8 cellular contexts compared by ENCODE assay signal in the genomic region with DNA sequence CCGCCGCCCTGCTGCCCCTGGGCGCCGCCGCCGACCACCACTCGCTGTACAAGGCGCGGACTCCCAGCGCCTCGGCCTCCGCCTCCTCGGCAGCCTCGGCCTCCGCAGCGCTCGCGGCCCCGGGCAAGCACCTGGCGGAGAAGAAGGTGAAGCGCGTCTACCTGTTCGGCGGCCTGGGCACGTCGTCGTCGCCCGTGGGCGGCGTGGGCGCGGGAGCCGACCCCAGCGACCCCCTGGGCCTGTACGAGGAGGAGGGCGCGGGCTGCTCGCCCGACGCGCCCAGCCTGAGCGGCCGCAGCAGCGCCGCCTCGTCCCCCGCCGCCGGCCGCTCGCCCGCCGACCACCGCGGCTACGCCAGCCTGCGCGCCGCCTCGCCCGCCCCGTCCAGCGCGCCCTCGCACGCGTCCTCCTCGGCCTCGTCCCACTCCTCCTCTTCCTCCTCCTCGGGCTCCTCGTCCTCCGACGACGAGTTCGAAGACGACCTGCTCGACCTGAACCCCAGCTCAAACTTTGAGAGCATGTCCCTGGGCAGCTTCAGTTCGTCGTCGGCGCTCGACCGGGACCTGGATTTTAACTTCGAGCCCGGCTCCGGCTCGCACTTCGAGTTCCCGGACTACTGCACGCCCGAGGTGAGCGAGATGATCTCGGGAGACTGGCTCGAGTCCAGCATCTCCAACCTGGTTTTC. TPM values are rescaled to one million over a fixed set of nuclear protein-coding genes. Genes with fewer than 3 reads are reported as not detected.
DNase-seq lines count a peak whose midpoint lies in the region; ATAC-seq and TF ChIP-seq lines count a peak whose summit lies in the region.

No MANE protein-coding gene starts in this region.

- H3K4me1 ChIP-seq in A673 (ENCODE audit: insufficient read depth, low read length, poor library complexity, severe bottlenecking): peaks cover 19% of the 10 kb centered on the region

- POLR2A ChIA-PET in A673 (lab: Charles Lee; ENCODE audit: low non-redundant PET): interaction anchor here (0.6 kb wide), 2 partner anchors 598 to 771 kb away, joined by 3 to 4 read pairs; no protein-coding TSS in a partner anchor

- peak overlapping the region; percentile 86 for H3K4me3 ChIP-seq in A673 (ENCODE audit: low read depth, low read length, poor library complexity, severe bottlenecking)

- TF ChIP-seq CTCF in A673 (conservative IDR thresholded peaks at IDR 0.05; ENCODE audit: low read depth, low read length) (no peak), GM12873 (IDR thresholded peaks at IDR 0.05; ENCODE audit: insufficient read depth, low read depth, low read length, missing control alignments) (peak; percentile 36), VCaP (conservative IDR thresholded peaks at IDR 0.05) (peak; percentile 51)

- H3K9me3 ChIP-seq in A673 (ENCODE audit: low read depth, low read length, poor library complexity, severe bottlenecking): no peaks in the 10 kb centered on the region

- intact Hi-C loops in A673 (cut with micrococcal nuclease; ENCODE audit: unreplicated experiment): loop anchor here (5.0 kb wide), 1 partner anchor 147 kb away; no protein-coding TSS in a partner anchor

- peak; percentile 16 for ATAC-seq in HG03139 (IDR thresholded peaks at IDR 0.05; ENCODE audit: unreplicated experiment)

- H3K27me3 ChIP-seq in A673 (replicated peaks; ENCODE audit: insufficient read depth, low read depth, low read length, poor library complexity): no peaks in the 10 kb centered on the region

- peak overlapping the region; percentile 89 for H3K27ac ChIP-seq in A673 (ENCODE audit: low read depth, low read length, poor library complexity, severe bottlenecking)
- H3K27ac ChIP-seq in VCaP: peak overlapping the region; percentile 98
- peak overlapping the region; percentile 85 for H3K27ac ChIP-seq in epithelial cell of prostate

- CTCF ChIA-PET in A673 (lab: Charles Lee): no interaction called here

- DNase-seq in A673 (ENCODE audit: low spot score): peak; percentile 45
- no peak for DNase-seq in epithelial cell of prostate (ENCODE audit: low read depth, low spot score)
- DNase-seq in myocyte (ENCODE audit: low read depth): peak; percentile 22
- no peak for DNase-seq in NCI-H1694 treated with DMSO at 0.1 percent for 48 hours (lab: John Stamatoyannopoulos, UW)
- DNase-seq in middle frontal gyrus (ENCODE audit: extremely low spot score, low spot score): no peak

- peaks cover 28% of the 10 kb centered on the region for H3K36me3 ChIP-seq in A673 (ENCODE audit: insufficient read depth, low read length, poor library complexity, severe bottlenecking)

- BruUV-seq in A673 (replicated peaks; lab: Mats Ljungman, UMichigan): no TSS peak

RNA-seq across cellular contexts. Expression of gene SOX4, which starts 1.9 kb away (rescaled TPM):
- 50.7 and 59.4 TPM in 2 replicates for total RNA-seq in A673 (2021)
- 20.1 and 26.4 TPM in 2 replicates for total RNA-seq in myocyte
- polyA plus RNA-seq in myocyte (2012): 7.8 TPM

Comparison
In these comparisons a context has a peak if more than half of its experiments do, and no peak if none do; other contexts are left out.
1. DNase-seq: peak in A673 (single experiment) and myocyte (single experiment); none in epithelial cell of prostate (single experiment), NCI-H1694 treated with DMSO at 0.1 percent for 48 hours (single experiment) and middle frontal gyrus (single experiment).
2. Peak in every context shown above with its lines, with median percentiles within 50 percentile points of each other: H3K27ac ChIP-seq.